11 cellular contexts compared by ENCODE assay signal in genomic region chr20:62415354-62416111, GRCh38.
"Had no signal": no experiment of that assay in that cellular context is flagged by ENCODE, and none has a peak within 500 bp of the region (broad histone marks: within the 10 kb centered on the region; RNA-seq: fewer than 3 reads in every experiment).

No MANE protein-coding gene starts in this region.

- H3K4me2 ChIP-seq: KMS-11 had no signal

- H3K27me3 Mint-ChIP-seq: IgD-negative memory B cell had no signal

- H3K9me3 ChIP-seq: HAP-1 had no signal

- H3K4me1 ChIP-seq: HAP-1 had no signal

- H3K36me3 ChIP-seq: HAP-1 had no signal

- H3K9ac ChIP-seq: GM23248, KMS-11 had no signal

- H3K4me3 ChIP-seq: GM23248, HAP-1 had no signal

- H3K4me3 Mint-ChIP-seq: IgD-negative memory B cell had no signal

- ATAC-seq: HCT116, HepG2 had no signal

- H3K27ac ChIP-seq: GM23248, HL-60, KMS-11 had no signal

- H2AFZ ChIP-seq: GM23248 had no signal

- H3K36me3 Mint-ChIP-seq: IgD-negative memory B cell had no signal

- DNase-seq: GM23248, GOT3, H7, Karpas-422, KBM-7 had no signal

- H3K9me3 Mint-ChIP-seq: IgD-negative memory B cell had no signal
